ENCODE assay signal across 8 cellular contexts in the genomic region with DNA sequence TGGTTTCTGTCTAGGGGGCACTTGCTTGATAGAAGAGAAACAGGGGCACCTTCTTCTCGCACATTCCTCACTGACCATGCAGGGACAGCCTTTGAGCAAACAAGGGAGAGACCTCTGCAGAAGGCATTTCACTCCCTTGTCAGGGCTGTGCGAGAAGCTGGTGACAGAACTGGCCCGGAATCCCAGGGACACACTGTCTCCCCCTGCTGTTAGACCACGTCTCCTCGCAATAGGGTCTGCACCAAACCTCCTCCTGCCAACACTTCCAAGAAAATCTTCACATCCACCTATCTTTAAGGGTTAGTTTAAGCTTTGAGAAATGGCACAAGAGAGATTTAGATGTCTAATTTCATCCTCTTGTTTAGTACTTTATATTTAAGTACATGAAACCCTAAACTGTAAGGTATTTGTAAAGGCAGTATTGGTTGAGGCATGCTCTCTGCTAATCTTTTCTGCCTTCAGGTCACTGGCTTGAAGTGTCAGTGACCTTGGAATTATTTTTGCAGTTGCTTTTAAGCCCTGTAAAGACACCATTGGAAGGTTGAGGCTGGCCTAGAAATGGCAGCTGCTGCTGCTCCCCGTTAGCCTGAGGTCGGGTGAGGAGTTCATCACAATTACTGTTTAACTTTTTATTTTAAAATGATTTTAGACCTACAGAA. TPM values are rescaled to one million over a fixed set of nuclear protein-coding genes. Genes with fewer than 3 reads are reported as not detected.
DNase-seq lines count a peak whose midpoint lies in the region; ATAC-seq, FAIRE-seq and TF ChIP-seq lines count a peak whose summit lies in the region.

No MANE protein-coding gene starts in this region.

- CTCF ChIA-PET in PC-9 (lab: Charles Lee), result interaction anchor here (0.6 kb wide), 1 partner anchor 9 kb away, joined by 3 read pairs; no protein-coding TSS in a partner anchor

- no peak for FAIRE-seq in kidney (lab: Jason Lieb, UNC)

- no peak for TF ChIP-seq POLR2A in stomach (IDR thresholded peaks at IDR 0.05)

- H3K79me2 ChIP-seq in PC-9 (ENCODE audit: low read depth), result no peaks in the 10 kb centered on the region

- peak; percentile 45 for DNase-seq in GM10266 (ENCODE audit: extremely low spot score)
- DNase-seq in NCI-H2107 treated with DMSO at 0.1 percent for 48 hours (lab: John Stamatoyannopoulos, UW; ENCODE audit: unreplicated experiment), result peak; percentile 27
- DNase-seq in adipocyte (ENCODE audit: low read depth), result peak; percentile 44
- no peak for DNase-seq in kidney
- peak; percentile 43 for DNase-seq in stomach
- DNase-seq in PC-9, result no peak

- H3K9me3 ChIP-seq in adipocyte (ENCODE audit: control insufficient read depth, low read length) (no peaks in the 10 kb centered on the region), kidney (ENCODE audit: control insufficient read depth in 1 of 2, low read length in 2 of 2) (no peaks in the 10 kb centered on the region), stomach (no peaks in the 10 kb centered on the region), PC-9 (ENCODE audit: insufficient read depth, low read depth) (no peaks in the 10 kb centered on the region)

- no peaks in the 10 kb centered on the region for H4K20me1 ChIP-seq in PC-9 (ENCODE audit: insufficient read depth)

- peaks cover 32% of the 10 kb centered on the region for H3K27me3 ChIP-seq in adipocyte (replicated peaks; ENCODE audit: control insufficient read depth, insufficient read depth, low read length)
- H3K27me3 ChIP-seq in stomach, result peaks cover 0 to 21% (median 4%) of the 10 kb centered on the region in 3 donors
- no peaks in the 10 kb centered on the region for H3K27me3 ChIP-seq in PC-9 (ENCODE audit: insufficient read depth, low read depth)

- POLR2A ChIA-PET in PC-9 (lab: Charles Lee; ENCODE audit: unreplicated experiment), result no interaction called here

- no peak overlapping the region for H3K4me3 ChIP-seq in adipocyte (ENCODE audit: low read length)
- no peak overlapping the region for H3K4me3 ChIP-seq in kidney (ENCODE audit: low read length in 2 of 2)
- no peak overlapping the region for H3K4me3 ChIP-seq in stomach
- no peak overlapping the region for H3K4me3 ChIP-seq in PC-9

- no peak overlapping the region for H3K4me2 ChIP-seq in PC-9

- no peak for TF ChIP-seq EP300 in stomach (IDR thresholded peaks at IDR 0.05)

- no TSS peak for BruUV-seq in PC-9 (replicated peaks; lab: Mats Ljungman, UMichigan)

- intact Hi-C loops in kidney (cut with DNase I), result no loop called here
- intact Hi-C loops in stomach (cut with DNase I; ENCODE audit: low total_unique reads), result no loop called here
- intact Hi-C loops in PC-9 (cut with micrococcal nuclease; ENCODE audit: unreplicated experiment), result loop anchor here (1.0 kb wide), 1 partner anchor 71 kb away; no protein-coding TSS in a partner anchor

- H3K9me2 ChIP-seq in PC-9 (ENCODE audit: insufficient read depth), result no peaks in the 10 kb centered on the region

- H3K4me1 ChIP-seq in adipocyte (ENCODE audit: control insufficient read depth, insufficient read depth, low read length), result peaks cover 5% of the 10 kb centered on the region
- H3K4me1 ChIP-seq in kidney (ENCODE audit: control insufficient read depth in 1 of 2, insufficient read depth in 1 of 2, low read depth in 1 of 2, low read length in 2 of 2), result no peaks in the 10 kb centered on the region
- peaks cover 0 to 6% (median 1%) of the 10 kb centered on the region in 4 donors for H3K4me1 ChIP-seq in stomach
- no peaks in the 10 kb centered on the region for H3K4me1 ChIP-seq in PC-9 (replicated peaks; ENCODE audit: insufficient read depth)

- H3K9ac ChIP-seq in adipocyte (ENCODE audit: low read length), result no peak overlapping the region
- H3K9ac ChIP-seq in kidney (ENCODE audit: low read length in 2 of 2), result no peak overlapping the region

- H3K27ac ChIP-seq in 22Rv1, result no peak overlapping the region
- no peak overlapping the region for H3K27ac ChIP-seq in kidney (ENCODE audit: low read depth in 2 of 2, low read length in 2 of 2)
- no peak overlapping the region for H3K27ac ChIP-seq in stomach
- H3K27ac ChIP-seq in PC-9, result no peak overlapping the region

- H2AFZ ChIP-seq in PC-9, result no peak overlapping the region

- TF ChIP-seq CTCF in 22Rv1 (IDR thresholded peaks at IDR 0.05), result peak; percentile 79
- peak; percentile 40 for TF ChIP-seq CTCF in GM10266 (IDR thresholded peaks at IDR 0.05; ENCODE audit: control insufficient read depth, insufficient read depth, low read depth, missing control alignments)
- peak; percentile 31 for TF ChIP-seq CTCF in kidney (IDR thresholded peaks at IDR 0.05; ENCODE audit: borderline replicate concordance, extremely low read depth, insufficient read depth)
- peak in 3 of 7 experiments; percentile 22 to 42 (median 28) for TF ChIP-seq CTCF in stomach (IDR thresholded peaks at IDR 0.05)
- TF ChIP-seq CTCF in PC-9 (conservative IDR thresholded peaks at IDR 0.05), result no peak; the same call in 1 of the 2 replicates

- WGBS in stomach, 5 donors, result 30 to 49% (median 42%) methylated on average over 7 of the region's 7 CpGs

- no peaks in the 10 kb centered on the region for H3F3A ChIP-seq in PC-9 (ENCODE audit: insufficient read depth, low read depth)

- no peak for ATAC-seq in HG02884 (IDR thresholded peaks at IDR 0.05; ENCODE audit: unreplicated experiment)

- no peaks in the 10 kb centered on the region for H3K36me3 ChIP-seq in adipocyte (ENCODE audit: control insufficient read depth, insufficient read depth, low read length, severe bottlenecking)
- no peaks in the 10 kb centered on the region for H3K36me3 ChIP-seq in kidney (ENCODE audit: control insufficient read depth in 1 of 2, insufficient read depth in 2 of 2, low read length in 2 of 2)
- H3K36me3 ChIP-seq in stomach, result no peaks in the 10 kb centered on the region
- no peaks in the 10 kb centered on the region for H3K36me3 ChIP-seq in PC-9 (ENCODE audit: low read depth)

RNA-seq across cellular contexts. Expression of a gene that starts 37.0 kb away (rescaled TPM):
- 2.1 TPM for total RNA-seq in kidney
- polyA plus RNA-seq in kidney (ENCODE audit: insufficient read depth, low read depth, low replicate concordance), result 0.88 TPM
- total RNA-seq in stomach, result 1 to 10 TPM in 1 of 5 donors, under 1 TPM in 3, not detected in 1; under 0.01 to 6.2 (median 0.59) TPM
- 1 to 10 TPM in 1 of 3 donors, under 1 TPM in 1, not detected in 1; 0.25 to 2.3 TPM for polyA plus RNA-seq in stomach
- total RNA-seq in PC-9 (2021), result 0.11 and 0.23 TPM in 2 replicates

Comparison
In these comparisons a context has a peak if more than half of its experiments do, and no peak if none do; other contexts are left out.
1. DNase-seq: peak in GM10266 (single experiment), NCI-H2107 treated with DMSO at 0.1 percent for 48 hours (single experiment), adipocyte (single experiment) and stomach (single experiment); none in kidney (single experiment) and PC-9 (0 of 2).